8 cellular contexts compared by ENCODE assay signal in the genomic region with DNA sequence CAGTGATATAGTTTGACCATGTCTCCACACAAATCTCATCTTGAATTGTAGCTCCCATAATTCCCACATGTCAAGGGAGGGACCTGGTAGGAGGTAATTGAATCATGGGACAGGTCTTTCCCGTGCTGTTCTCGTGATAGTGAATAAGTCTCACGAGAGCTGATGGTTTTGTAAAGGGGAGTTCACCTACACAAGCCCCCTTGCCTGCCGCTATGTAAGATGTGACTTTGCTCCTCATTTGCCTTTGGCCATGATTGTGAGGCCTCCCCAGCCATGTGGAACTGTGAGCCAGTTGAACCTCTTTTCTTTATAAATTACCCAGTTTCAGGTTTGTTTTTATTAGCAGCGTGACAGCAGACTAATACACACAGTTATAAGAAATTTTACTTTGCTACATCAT. TPM values are rescaled to one million over a fixed set of nuclear protein-coding genes. Genes with fewer than 3 reads are reported as not detected.
DNase-seq lines count a peak whose midpoint lies in the region; ATAC-seq and TF ChIP-seq lines count a peak whose summit lies in the region.
"Not testable (repeated sequence)": the region's sequence is repeated elsewhere in the genome, so short reads cannot be mapped to it uniquely, and the experiment has no call there.

No MANE protein-coding gene starts in this region.

- H3F3A ChIP-seq in SU-DHL-6 (ENCODE audit: insufficient read depth): peaks cover 44% of the 10 kb centered on the region

- H3K9me3 Mint-ChIP-seq in stimulated activated effector memory CD8-positive, alpha-beta T cell treated with anti-CD3 and anti-CD28 coated beads, Interleukin-12 subunit alpha, Interleukin-12 subunit beta, amount 100 ng/mL, for 72 hours: not testable (repeated sequence)

- DNase-seq in heart left ventricle; stimulated activated effector memory CD8-positive, alpha-beta T cell treated with anti-CD3 and anti-CD28 coated beads, Interleukin-12 subunit alpha, Interleukin-12 subunit beta, amount 100 ng/mL, for 72 hours (ENCODE audit: low spot score in 2 of 2): not testable (repeated sequence)

- H3K36me3 ChIP-seq in SU-DHL-6 (ENCODE audit: low read length) (peaks cover 15% of the 10 kb centered on the region; the same call in 1 of the 2 replicates), heart left ventricle (peaks cover 0 to 59% (median 24%) of the 10 kb centered on the region in 9 donors)

- peak overlapping the region; percentile 92 for H3K27ac ChIP-seq in SU-DHL-6 (ENCODE audit: low read depth, low read length)
- peak overlapping the region in 8 of 12 donors; percentile 9 to 64 (median 44) for H3K27ac ChIP-seq in heart left ventricle

- peaks cover 0 to 33% (median 5%) of the 10 kb centered on the region in 12 donors for H3K4me1 ChIP-seq in heart left ventricle

- H3K27me3 ChIP-seq in SU-DHL-6 (ENCODE audit: low read length); heart left ventricle: not testable (repeated sequence)

- H3K4me3 ChIP-seq in SU-DHL-6 (ENCODE audit: insufficient read depth, low read length, poor library complexity, severe bottlenecking): peak overlapping the region; percentile 27
- H3K4me3 ChIP-seq in heart left ventricle: not testable (repeated sequence)

- peak; percentile 17 for ATAC-seq in GM18498 (IDR thresholded peaks at IDR 0.05; ENCODE audit: unreplicated experiment)
- peak; percentile 2 for ATAC-seq in GM19324 (IDR thresholded peaks at IDR 0.05; ENCODE audit: low FRiP score, unreplicated experiment)
- peak; percentile 6 for ATAC-seq in GM21619 (IDR thresholded peaks at IDR 0.05; ENCODE audit: unreplicated experiment)
- peak; percentile 16 for ATAC-seq in HG02938 (IDR thresholded peaks at IDR 0.05; ENCODE audit: unreplicated experiment)
- peak; percentile 9 for ATAC-seq in HG03439 (IDR thresholded peaks at IDR 0.05; ENCODE audit: unreplicated experiment)
- not testable (repeated sequence) for ATAC-seq in heart left ventricle; stimulated activated effector memory CD8-positive, alpha-beta T cell treated with anti-CD3 and anti-CD28 coated beads, Interleukin-12 subunit alpha, Interleukin-12 subunit beta, amount 100 ng/mL, for 72 hours

- peak overlapping the region; percentile 41 for H3K27ac Mint-ChIP-seq in stimulated activated effector memory CD8-positive, alpha-beta T cell treated with anti-CD3 and anti-CD28 coated beads, Interleukin-12 subunit alpha, Interleukin-12 subunit beta, amount 100 ng/mL, for 72 hours

- H3K9me3 ChIP-seq in SU-DHL-6 (ENCODE audit: insufficient read depth, low read length); heart left ventricle: not testable (repeated sequence)

- H3K4me3 Mint-ChIP-seq in stimulated activated effector memory CD8-positive, alpha-beta T cell treated with anti-CD3 and anti-CD28 coated beads, Interleukin-12 subunit alpha, Interleukin-12 subunit beta, amount 100 ng/mL, for 72 hours: not testable (repeated sequence)

- H2AFZ ChIP-seq in SU-DHL-6 (ENCODE audit: low read depth, low read length, severe bottlenecking): not testable (repeated sequence)

- H3K9me2 ChIP-seq in SU-DHL-6 (replicated peaks; ENCODE audit: insufficient read depth, low read length): not testable (repeated sequence)

- H3K36me3 Mint-ChIP-seq in stimulated activated effector memory CD8-positive, alpha-beta T cell treated with anti-CD3 and anti-CD28 coated beads, Interleukin-12 subunit alpha, Interleukin-12 subunit beta, amount 100 ng/mL, for 72 hours: peaks cover 27% of the 10 kb centered on the region

- H4K20me1 ChIP-seq in SU-DHL-6 (ENCODE audit: low read depth, low read length): not testable (repeated sequence)

- H3K4me2 ChIP-seq in SU-DHL-6 (ENCODE audit: low read depth, low read length, poor library complexity, severe bottlenecking): peak overlapping the region; percentile 90

- intact Hi-C loops in heart left ventricle (cut with DNase I): loop anchor here in 1 of 10 donors (5.0 kb wide), 1 partner anchor 54 kb away; no protein-coding TSS in a partner anchor

- peak overlapping the region; percentile 56 for H3K9ac ChIP-seq in SU-DHL-6 (ENCODE audit: low read length)

- not testable (repeated sequence) for TF ChIP-seq POLR2A in heart left ventricle (IDR thresholded peaks at IDR 0.05)

- not testable (repeated sequence) for H3K4me1 Mint-ChIP-seq in stimulated activated effector memory CD8-positive, alpha-beta T cell treated with anti-CD3 and anti-CD28 coated beads, Interleukin-12 subunit alpha, Interleukin-12 subunit beta, amount 100 ng/mL, for 72 hours

- WGBS in heart left ventricle, 4 donors: 68 to 87% (median 78%) methylated on average over 5 of the region's 5 CpGs

- TF ChIP-seq CTCF in SU-DHL-6 (IDR thresholded peaks at IDR 0.05; ENCODE audit: insufficient read depth, low read length, poor library complexity, severe bottlenecking); heart left ventricle (IDR thresholded peaks at IDR 0.05): not testable (repeated sequence)

- H3K79me2 ChIP-seq in SU-DHL-6 (ENCODE audit: insufficient read depth, low read length): peaks cover 39% of the 10 kb centered on the region; the same call in 1 of the 2 replicates

RNA-seq across cellular contexts. Expression of gene TMEM19, which starts 7.8 kb away (rescaled TPM):
- total RNA-seq in heart left ventricle: 10 to 100 TPM; 15.5 to 39.5 (median 28.8) TPM
- 10 to 100 TPM in 1 of 2 donors, 1 to 10 TPM in 1; 8.8 to 24.6 TPM for polyA plus RNA-seq in heart left ventricle

RNA-seq across cellular contexts. Expression of gene THAP2, which starts 29.6 kb away (rescaled TPM):
- 10 to 100 TPM in 1 of 9 donors, 1 to 10 TPM in 8; 2.2 to 13.1 (median 4.9) TPM for total RNA-seq in heart left ventricle
- polyA plus RNA-seq in heart left ventricle: 1 to 10 TPM; 3.2 to 3.7 TPM

RNA-seq across cellular contexts. Expression of gene ZFC3H1, which starts 30.0 kb away (rescaled TPM):
- 10 to 100 TPM; 15.6 to 27.3 (median 18.2) TPM for total RNA-seq in heart left ventricle
- polyA plus RNA-seq in heart left ventricle: 10 to 100 TPM in 1 of 2 donors, 1 to 10 TPM in 1; 9.8 to 11.2 TPM
